1 cellular context compared by ENCODE assay signal in the genomic region with DNA sequence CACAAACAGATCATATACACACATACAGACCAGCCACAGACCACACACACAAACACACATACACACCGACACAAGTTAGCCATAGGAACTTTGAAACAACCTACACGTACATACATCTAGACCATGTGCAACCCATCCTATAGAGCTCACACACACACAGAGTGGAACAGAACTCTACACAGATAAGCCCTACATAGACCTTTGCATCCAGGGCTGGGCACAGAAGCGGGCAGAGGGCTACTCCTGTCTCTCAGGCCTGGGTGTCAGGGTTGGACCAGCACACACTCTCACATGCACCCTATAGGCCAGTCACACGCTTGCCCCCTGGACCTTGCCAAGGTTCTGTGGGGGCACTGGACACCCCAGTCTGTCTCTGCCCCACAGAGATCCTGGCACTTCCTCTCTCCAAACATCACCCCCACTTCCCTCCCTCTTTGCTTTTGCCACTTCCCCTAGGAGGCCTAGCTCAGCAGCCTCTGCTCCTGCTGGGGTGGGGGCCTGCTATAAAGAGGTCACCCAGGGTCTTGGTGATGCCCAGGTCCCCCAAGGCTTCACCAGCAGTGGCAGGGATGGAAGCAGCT.
TF ChIP-seq lines count a peak whose summit lies in the region.

No MANE protein-coding gene starts in this region.

TF ChIP-seq in liver, 16 proteins besides CTCF, POLR2A, EP300 and RAD21 (continued from another document):
- no peak for TF ChIP-seq FOXA1 (IDR thresholded peaks at IDR 0.05)
- TF ChIP-seq HNF4A (conservative IDR thresholded peaks at IDR 0.05): no peak
- TF ChIP-seq, protein P1, sequence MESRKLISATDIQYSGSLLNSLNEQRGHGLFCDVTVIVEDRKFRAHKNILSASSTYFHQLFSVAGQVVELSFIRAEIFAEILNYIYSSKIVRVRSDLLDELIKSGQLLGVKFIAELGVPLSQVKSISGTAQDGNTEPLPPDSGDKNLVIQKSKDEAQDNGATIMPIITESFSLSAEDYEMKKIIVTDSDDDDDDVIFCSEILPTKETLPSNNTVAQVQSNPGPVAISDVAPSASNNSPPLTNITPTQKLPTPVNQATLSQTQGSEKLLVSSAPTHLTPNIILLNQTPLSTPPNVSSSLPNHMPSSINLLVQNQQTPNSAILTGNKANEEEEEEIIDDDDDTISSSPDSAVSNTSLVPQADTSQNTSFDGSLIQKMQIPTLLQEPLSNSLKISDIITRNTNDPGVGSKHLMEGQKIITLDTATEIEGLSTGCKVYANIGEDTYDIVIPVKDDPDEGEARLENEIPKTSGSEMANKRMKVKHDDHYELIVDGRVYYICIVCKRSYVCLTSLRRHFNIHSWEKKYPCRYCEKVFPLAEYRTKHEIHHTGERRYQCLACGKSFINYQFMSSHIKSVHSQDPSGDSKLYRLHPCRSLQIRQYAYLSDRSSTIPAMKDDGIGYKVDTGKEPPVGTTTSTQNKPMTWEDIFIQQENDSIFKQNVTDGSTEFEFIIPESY (IDR thresholded peaks at IDR 0.05): no peak
- no peak for TF ChIP-seq JUND (IDR thresholded peaks at IDR 0.05)
- TF ChIP-seq, protein P2, sequence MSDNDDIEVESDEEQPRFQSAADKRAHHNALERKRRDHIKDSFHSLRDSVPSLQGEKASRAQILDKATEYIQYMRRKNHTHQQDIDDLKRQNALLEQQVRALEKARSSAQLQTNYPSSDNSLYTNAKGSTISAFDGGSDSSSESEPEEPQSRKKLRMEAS (IDR thresholded peaks at IDR 0.05): no peak
- TF ChIP-seq EGR1 (IDR thresholded peaks at IDR 0.05; ENCODE audit: low read depth in 2 of 2): no peak
